2 cellular contexts compared by ENCODE assay signal in the genomic region with DNA sequence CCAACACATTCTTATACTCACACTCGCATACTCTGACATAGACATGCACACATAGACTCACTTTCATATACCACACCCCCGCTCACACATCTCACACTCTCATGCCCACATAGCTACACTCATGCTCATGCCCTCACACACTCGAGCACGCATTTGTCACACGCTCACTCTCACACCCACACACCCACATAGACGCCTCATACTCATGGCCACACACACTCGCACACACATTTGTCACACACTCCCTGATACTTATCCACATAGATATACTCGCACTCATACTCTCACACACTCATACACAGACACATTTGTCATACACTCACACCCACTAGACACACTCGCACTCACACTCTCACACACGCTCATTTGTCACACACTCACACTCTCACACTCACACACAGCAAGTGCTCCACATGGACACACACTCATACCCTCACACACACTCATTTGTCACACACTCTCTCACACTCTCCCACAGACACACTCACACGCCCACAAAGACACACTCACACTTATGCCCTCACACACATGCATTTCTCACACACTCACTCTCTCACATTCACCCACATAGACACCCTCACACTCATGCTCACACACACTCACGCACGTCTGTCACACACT.
TF ChIP-seq lines count a peak whose summit lies in the region.

No MANE protein-coding gene starts in this region.

TF ChIP-seq in HEK293, 187 proteins besides CTCF, POLR2A, EP300 and RAD21:
- TF ChIP-seq ZNF707 (tag by site-specific recombination; IDR thresholded peaks at IDR 0.05) (no peak), PRDM1 (tag by site-specific recombination; IDR thresholded peaks at IDR 0.05) (peak; percentile 75), KLF9 (tag by site-specific recombination; IDR thresholded peaks at IDR 0.05; ENCODE audit: low read depth) (no peak), ZNF394 (tag by site-specific recombination; IDR thresholded peaks at IDR 0.05; ENCODE audit: borderline replicate concordance) (no peak), ZFHX2 (tag by site-specific recombination; conservative IDR thresholded peaks at IDR 0.05) (peak; percentile 66)
- TF ChIP-seq, protein P1, sequence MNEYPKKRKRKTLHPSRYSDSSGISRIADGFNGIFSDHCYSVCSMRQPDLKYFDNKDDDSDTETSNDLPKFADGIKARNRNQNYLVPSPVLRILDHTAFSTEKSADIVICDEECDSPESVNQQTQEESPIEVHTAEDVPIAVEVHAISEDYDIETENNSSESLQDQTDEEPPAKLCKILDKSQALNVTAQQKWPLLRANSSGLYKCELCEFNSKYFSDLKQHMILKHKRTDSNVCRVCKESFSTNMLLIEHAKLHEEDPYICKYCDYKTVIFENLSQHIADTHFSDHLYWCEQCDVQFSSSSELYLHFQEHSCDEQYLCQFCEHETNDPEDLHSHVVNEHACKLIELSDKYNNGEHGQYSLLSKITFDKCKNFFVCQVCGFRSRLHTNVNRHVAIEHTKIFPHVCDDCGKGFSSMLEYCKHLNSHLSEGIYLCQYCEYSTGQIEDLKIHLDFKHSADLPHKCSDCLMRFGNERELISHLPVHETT (tag by site-specific recombination; IDR thresholded peaks at IDR 0.05): no peak
TF ChIP-seq in HEK293: peak in this region for 2.

TF ChIP-seq in GM12878, 131 proteins besides CTCF, POLR2A, EP300 and RAD21:
- TF ChIP-seq, protein P2, sequence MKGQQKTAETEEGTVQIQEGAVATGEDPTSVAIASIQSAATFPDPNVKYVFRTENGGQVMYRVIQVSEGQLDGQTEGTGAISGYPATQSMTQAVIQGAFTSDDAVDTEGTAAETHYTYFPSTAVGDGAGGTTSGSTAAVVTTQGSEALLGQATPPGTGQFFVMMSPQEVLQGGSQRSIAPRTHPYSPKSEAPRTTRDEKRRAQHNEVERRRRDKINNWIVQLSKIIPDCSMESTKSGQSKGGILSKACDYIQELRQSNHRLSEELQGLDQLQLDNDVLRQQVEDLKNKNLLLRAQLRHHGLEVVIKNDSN (IDR thresholded peaks at IDR 0.05; ENCODE audit: borderline replicate concordance, extremely low read length, insufficient read depth, low read depth, low read length): no peak
- TF ChIP-seq TCF3 (IDR thresholded peaks at IDR 0.05; ENCODE audit: borderline replicate concordance, insufficient read depth, low read depth, low read length) (0 out of 2 replicates have a peak, but pooled peaks have one; percentile 27), JUNB (IDR thresholded peaks at IDR 0.05) (no peak), MEF2B (IDR thresholded peaks at IDR 0.05; ENCODE audit: partially characterized antibody, poor library complexity, severe bottlenecking) (no peak), BCL3 (IDR thresholded peaks at IDR 0.05; ENCODE audit: borderline replicate concordance, insufficient read depth, low read depth, low read length, poor library complexity, severe bottlenecking) (peak; percentile 75), JUND (IDR thresholded peaks at IDR 0.05; ENCODE audit: low read depth, low read length) (no peak), SMARCA5 (IDR thresholded peaks at IDR 0.05) (no peak)
